8 cellular contexts compared by ENCODE assay signal in the genomic region with DNA sequence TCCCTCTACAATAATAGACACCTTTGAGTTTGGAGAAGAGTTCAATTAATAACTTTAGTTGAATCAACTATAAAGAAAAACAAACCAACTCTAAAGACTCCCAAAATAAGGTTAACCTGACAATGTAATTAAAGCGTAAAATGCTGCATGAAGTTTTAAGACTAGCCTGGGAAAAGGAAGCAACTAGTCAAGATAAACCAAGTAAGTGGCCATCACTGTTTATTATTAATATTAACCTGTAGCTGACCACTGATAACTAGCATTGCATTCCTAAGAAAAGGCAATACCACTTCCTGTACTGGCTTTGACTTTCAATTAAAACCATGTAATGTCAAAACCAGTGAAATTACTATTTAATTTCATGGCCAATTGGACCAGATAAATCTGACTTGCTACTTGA. TPM values are rescaled to one million over a fixed set of nuclear protein-coding genes. Genes with fewer than 3 reads are reported as not detected.
DNase-seq lines count a peak whose midpoint lies in the region; ATAC-seq and TF ChIP-seq lines count a peak whose summit lies in the region.

No MANE protein-coding gene starts in this region.

- WGBS in prostate gland = 4% methylated on average over 1 of the region's 1 CpG

- H3K9me3 ChIP-seq in ES-I3 (ENCODE audit: control insufficient read depth, insufficient read depth, low read length) (no peaks in the 10 kb centered on the region), SK-N-MC (ENCODE audit: low read depth, low read length) (no peaks in the 10 kb centered on the region), fibroblast of lung (ENCODE audit: control insufficient read depth, insufficient read depth, low read depth, low read length) (no peaks in the 10 kb centered on the region), prostate gland (no peaks in the 10 kb centered on the region)

- peaks cover 16% of the 10 kb centered on the region for H4K20me1 ChIP-seq in fibroblast of lung (ENCODE audit: control insufficient read depth, extremely low read depth, insufficient read depth, low read length)

- no peak overlapping the region for H2AFZ ChIP-seq in fibroblast of lung (ENCODE audit: low read length)

- H3K27me3 ChIP-seq in fibroblast of lung (ENCODE audit: control insufficient read depth, insufficient read depth, low read length) (no peaks in the 10 kb centered on the region), prostate gland (replicated peaks; ENCODE audit: insufficient read depth) (no peaks in the 10 kb centered on the region)

- H3K4me2 ChIP-seq in fibroblast of lung (ENCODE audit: extremely low read depth, insufficient read depth, low read length) = peak overlapping the region; percentile 98

- H3K79me2 ChIP-seq in fibroblast of lung (ENCODE audit: control insufficient read depth, insufficient read depth, low read length) = peaks cover 74% of the 10 kb centered on the region

- no peak for TF ChIP-seq POLR2A in prostate gland (IDR thresholded peaks at IDR 0.05)

- H3K27ac ChIP-seq in SK-N-MC = no peak overlapping the region
- H3K27ac ChIP-seq in fibroblast of lung (ENCODE audit: insufficient read depth, low read length) = no peak overlapping the region
- peak overlapping the region; percentile 96 to 99 for H3K27ac ChIP-seq in prostate gland

- no peaks in the 10 kb centered on the region for H3K4me1 ChIP-seq in ES-I3 (ENCODE audit: insufficient read depth, low read length)
- peaks cover 2% of the 10 kb centered on the region for H3K4me1 ChIP-seq in fibroblast of lung (ENCODE audit: control insufficient read depth, extremely low read depth, insufficient read depth, low read length)
- H3K4me1 ChIP-seq in prostate gland (replicated peaks) = no peaks in the 10 kb centered on the region

- no peak for ATAC-seq in GM21526 (IDR thresholded peaks at IDR 0.05; ENCODE audit: low FRiP score, unreplicated experiment)

- TF ChIP-seq CTCF in fibroblast of lung (conservative IDR thresholded peaks at IDR 0.05 in 1 of 2, IDR thresholded peaks at IDR 0.05 in 1 of 2; ENCODE audit: low read depth in 1 of 2, low read length in 2 of 2) (no peak), prostate gland (IDR thresholded peaks at IDR 0.05) (no peak)

- peaks cover 3% of the 10 kb centered on the region; the same call in 1 of the 2 replicates for H3K36me3 ChIP-seq in ES-I3 (ENCODE audit: insufficient read depth, low read length)
- H3K36me3 ChIP-seq in SK-N-MC (ENCODE audit: insufficient read depth, low read length) = peaks cover 53% of the 10 kb centered on the region
- H3K36me3 ChIP-seq in fibroblast of lung (ENCODE audit: control insufficient read depth, insufficient read depth, low read length) = no peaks in the 10 kb centered on the region
- H3K36me3 ChIP-seq in prostate gland = no peaks in the 10 kb centered on the region

- H3K9ac ChIP-seq in ES-I3 (ENCODE audit: low read depth, low read length) (peak overlapping the region; percentile 89), SK-N-MC (ENCODE audit: insufficient read length) (peak overlapping the region; percentile 94), fibroblast of lung (ENCODE audit: insufficient read depth, low read length) (peak overlapping the region; percentile 18)

- DNase-seq in SK-N-MC (ENCODE audit: low read depth, low spot score) = no peak
- DNase-seq in fibroblast of lung (ENCODE audit: low read depth in 2 of 2) = no peak
- DNase-seq in prostate gland (ENCODE audit: low spot score) = no peak
- no peak for DNase-seq in HT-29 (ENCODE audit: low spot score)
- DNase-seq in AG20443 (ENCODE audit: low spot score) = no peak
- no peak for DNase-seq in H4 (ENCODE audit: low spot score)

- intact Hi-C loops in prostate gland (cut with DNase I) = no loop called here

- peak overlapping the region; percentile 79 for H3K4me3 ChIP-seq in SK-N-MC
- H3K4me3 ChIP-seq in fibroblast of lung (replicated peaks in 1 of 4; ENCODE audit: control extremely low read depth in 1 of 4, insufficient read depth in 1 of 4, low read depth in 3 of 4, low read length in 4 of 4) = peak overlapping the region; percentile 86 to 99 (median 97)
- peak overlapping the region; percentile 79 to 87 for H3K4me3 ChIP-seq in prostate gland

RNA-seq across cellular contexts. Expression of a gene that starts 3.0 kb away (rescaled TPM):
- 26.7 and 27.7 TPM in 2 replicates for total RNA-seq in fibroblast of lung
- 22.4 and 26.3 TPM in 2 replicates for polyA plus RNA-seq in fibroblast of lung
- 12.7 and 13.6 TPM in 2 replicates for polyA plus RNA-seq in fibroblast of lung (2012)
- polyA minus RNA-seq in fibroblast of lung (ENCODE audit: low replicate concordance) = 20.3 and 26.8 TPM in 2 replicates
- 10 to 100 TPM; 43.5 to 45.0 TPM for total RNA-seq in prostate gland
- total RNA-seq in HT-29 (2014; rRNA removed; shearing (Covaris generic)) = 32.6 and 40.7 TPM in 2 replicates
- 17.9 and 19.2 TPM in 2 replicates for total RNA-seq in H4 (2014; rRNA removed; shearing (Covaris generic))

RNA-seq across cellular contexts. Expression of a gene that starts 48.9 kb away (rescaled TPM):
- 1.5 and 3.8 TPM in 2 replicates for total RNA-seq in fibroblast of lung
- polyA plus RNA-seq in fibroblast of lung = 1.6 and 4.3 TPM in 2 replicates
- polyA plus RNA-seq in fibroblast of lung (2012) = 2.8 and 6.7 TPM in 2 replicates
- polyA minus RNA-seq in fibroblast of lung (ENCODE audit: low replicate concordance) = 4.9 and 14.1 TPM in 2 replicates
- total RNA-seq in prostate gland = 10 to 100 TPM; 24.5 to 49.3 TPM
- total RNA-seq in HT-29 (2014; rRNA removed; shearing (Covaris generic)) = 76.7 and 88.6 TPM in 2 replicates
- total RNA-seq in H4 (2014; rRNA removed; shearing (Covaris generic)) = 1.2 and 3.4 TPM in 2 replicates

Comparison
In these comparisons a context has a peak if more than half of its experiments do, and no peak if none do; other contexts are left out.
1. H3K9ac ChIP-seq: peak in every context shown above with its lines; median percentile 94 in SK-N-MC; 89 in ES-I3; 18 in fibroblast of lung.
2. H3K27ac ChIP-seq: peak in prostate gland (2 of 2); none in SK-N-MC (single experiment) and fibroblast of lung (single experiment).
3. Peak in every context shown above with its lines, with median percentiles within 50 percentile points of each other: H3K4me3 ChIP-seq.